In the genomic region with DNA sequence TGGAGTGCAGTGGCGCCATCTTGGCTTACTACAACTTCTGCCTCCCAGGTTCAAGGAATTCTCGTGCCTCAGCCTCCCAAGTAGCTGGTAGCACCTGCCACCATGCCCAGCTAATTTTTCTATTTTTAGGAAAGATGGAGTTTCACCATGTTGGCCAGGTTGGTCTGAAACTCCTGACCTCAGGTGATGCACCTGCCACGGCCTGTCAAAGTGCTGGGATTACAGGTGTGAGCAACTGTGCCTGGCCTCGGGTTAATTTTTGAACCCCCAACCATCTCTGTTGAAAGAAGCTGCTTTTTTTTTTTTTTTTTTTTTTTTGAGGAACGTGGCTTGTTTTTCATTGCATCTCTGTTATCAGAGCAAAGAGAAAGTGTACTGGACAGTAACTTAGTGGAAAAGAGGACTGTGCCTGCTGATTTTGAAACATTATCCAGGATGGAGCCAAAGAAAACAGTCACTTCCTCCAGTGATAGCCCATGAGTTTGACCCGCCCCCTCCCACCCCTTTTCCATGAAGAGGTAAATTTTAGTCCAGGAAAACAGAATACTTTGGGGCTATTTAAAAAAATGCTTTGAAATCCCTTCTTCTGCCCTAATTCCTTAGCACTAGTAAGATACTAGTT, we compare ENCODE assay signal across 15 cellular contexts. TPM values are rescaled to one million over a fixed set of nuclear protein-coding genes. Genes with fewer than 3 reads are reported as not detected.
DNase-seq lines count a peak whose midpoint lies in the region; ATAC-seq and TF ChIP-seq lines count a peak whose summit lies in the region.
"Had no signal": no experiment of that assay in that cellular context is flagged by ENCODE, and none has a peak within 500 bp of the region (broad histone marks: within the 10 kb centered on the region; RNA-seq: fewer than 3 reads in every experiment).

No MANE protein-coding gene starts in this region.

- DNase-seq in LHCN-M2 (ENCODE audit: low read depth) (peak; percentile 55), caudate nucleus (lab: John Stamatoyannopoulos, UW) (no peak), kidney glomerular epithelial cell (lab: John Stamatoyannopoulos, UW) (peak; percentile 28), spleen (no peak), natural killer cell (no peak), superior temporal gyrus (ENCODE audit: extremely low spot score) (no peak)
- no peak for DNase-seq in activated T-helper 1 cell treated with anti-CD3 and anti-CD28 coated beads, Interleukin-12 subunit alpha, Interleukin-12 subunit beta, Interleukin-2, Interleukin-4 antibody, amounts not matched to agents 30 ng/mL and 10 ng/mL and 1 ng/mL, durations not matched to agents 14 hours and 24 hours and 36 hours (ENCODE audit: low spot score)
- DNase-seq: CD4-positive, alpha-beta memory T cell; NCI-H2171; nucleus accumbens had no signal

- H3K4me1 ChIP-seq in spleen = peaks cover 17 to 100% (median 77%) of the 10 kb centered on the region in 6 donors

- no peaks in the 10 kb centered on the region for H3K9me3 ChIP-seq in spleen

- peak overlapping the region in 1 of 2 donors; percentile 86 for H3K27ac Mint-ChIP-seq in natural killer cell
- no peak overlapping the region for H3K27ac Mint-ChIP-seq in activated T-helper 1 cell treated with anti-CD3 and anti-CD28 coated beads, Interleukin-12 subunit alpha, Interleukin-12 subunit beta, Interleukin-2, Interleukin-4 antibody, amounts not matched to agents 30 ng/mL and 10 ng/mL and 1 ng/mL, durations not matched to agents 14 hours and 24 hours and 36 hours
- H3K27ac Mint-ChIP-seq: T-helper 1 cell treated with Interleukin-12 subunit alpha and Interleukin-12 subunit beta and Interleukin-4 antibody, amounts not matched to agents 30 μg/mL and 1 μg/mL, for 36 hours had no signal

- H3K27me3 Mint-ChIP-seq in natural killer cell (ENCODE audit: low read depth in 2 of 2) = no peaks in the 10 kb centered on the region
- H3K27me3 Mint-ChIP-seq in activated T-helper 1 cell treated with anti-CD3 and anti-CD28 coated beads, Interleukin-12 subunit alpha, Interleukin-12 subunit beta, Interleukin-2, Interleukin-4 antibody, amounts not matched to agents 30 ng/mL and 10 ng/mL and 1 ng/mL, durations not matched to agents 14 hours and 24 hours and 36 hours (ENCODE audit: insufficient read depth) = no peaks in the 10 kb centered on the region
- H3K27me3 Mint-ChIP-seq: CD4-positive, alpha-beta memory T cell had no signal

- TF ChIP-seq POLR2A in spleen (IDR thresholded peaks at IDR 0.05) = no peak

- ATAC-seq in GM21737 (IDR thresholded peaks at IDR 0.05; ENCODE audit: unreplicated experiment) (no peak), natural killer cell (no peak)
- ATAC-seq: HCT116 had no signal

- H3K36me3 ChIP-seq in spleen = peaks cover 0 to 28% (median 0%) of the 10 kb centered on the region in 6 donors

- no peak overlapping the region for H3K4me3 Mint-ChIP-seq in natural killer cell
- H3K4me3 Mint-ChIP-seq in activated T-helper 1 cell treated with anti-CD3 and anti-CD28 coated beads, Interleukin-12 subunit alpha, Interleukin-12 subunit beta, Interleukin-2, Interleukin-4 antibody, amounts not matched to agents 30 ng/mL and 10 ng/mL and 1 ng/mL, durations not matched to agents 14 hours and 24 hours and 36 hours = no peak overlapping the region
- H3K4me3 Mint-ChIP-seq: T-helper 1 cell treated with Interleukin-12 subunit alpha and Interleukin-12 subunit beta and Interleukin-4 antibody, amounts not matched to agents 30 μg/mL and 1 μg/mL, for 36 hours had no signal

- 69 to 80% (median 76%) methylated on average over 6 of the region's 6 CpGs for WGBS in spleen, 5 donors

- H3K4me3 ChIP-seq in spleen = no peak overlapping the region

- no peaks in the 10 kb centered on the region for H3K27me3 ChIP-seq in spleen (replicated peaks in 1 of 7)

- intact Hi-C loops in spleen (cut with DNase I; ENCODE audit: low total_unique reads) (no loop called here), natural killer cell (cut with micrococcal nuclease) (no loop called here)
- intact Hi-C loops in activated T-helper 1 cell treated with anti-CD3 and anti-CD28 coated beads, Interleukin-12 subunit alpha, Interleukin-12 subunit beta, Interleukin-2, Interleukin-4 antibody, amounts not matched to agents 30 ng/mL and 10 ng/mL and 1 ng/mL, durations not matched to agents 14 hours and 24 hours and 36 hours (cut with micrococcal nuclease) = no loop called here

- H3K9me3 Mint-ChIP-seq in natural killer cell = no peaks in the 10 kb centered on the region
- no peaks in the 10 kb centered on the region for H3K9me3 Mint-ChIP-seq in activated T-helper 1 cell treated with anti-CD3 and anti-CD28 coated beads, Interleukin-12 subunit alpha, Interleukin-12 subunit beta, Interleukin-2, Interleukin-4 antibody, amounts not matched to agents 30 ng/mL and 10 ng/mL and 1 ng/mL, durations not matched to agents 14 hours and 24 hours and 36 hours
- H3K9me3 Mint-ChIP-seq: activated T-helper 2 cell treated with anti-CD3 and anti-CD28 coated beads, Interferon-gamma antibody, Interleukin-2, Interleukin-4, amounts not matched to agents 10 μg/mL and 5 μg/mL and 100 μg/mL, durations not matched to agents 14 hours and 24 hours and 36 hours; CD4-positive, alpha-beta memory T cell; T-helper 1 cell treated with Interleukin-12 subunit alpha and Interleukin-12 subunit beta and Interleukin-4 antibody, amounts not matched to agents 30 μg/mL and 1 μg/mL, for 36 hours had no signal

- TF ChIP-seq CTCF in spleen (IDR thresholded peaks at IDR 0.05 in 8 of 11, conservative IDR thresholded peaks at IDR 0.05 in 3 of 11) (no peak), natural killer cell (IDR thresholded peaks at IDR 0.05) (no peak)

- H3K27ac ChIP-seq in caudate nucleus (ENCODE audit: low read depth, low read length) (peak overlapping the region; percentile 81), spleen (peak overlapping the region in 7 of 8 donors; percentile 48 to 85 (median 69))
- H3K27ac ChIP-seq: HL-60 had no signal

- peaks cover 66 to 68% of the 10 kb centered on the region in 2 donors for H3K4me1 Mint-ChIP-seq in natural killer cell
- peaks cover 23% of the 10 kb centered on the region for H3K4me1 Mint-ChIP-seq in activated T-helper 1 cell treated with anti-CD3 and anti-CD28 coated beads, Interleukin-12 subunit alpha, Interleukin-12 subunit beta, Interleukin-2, Interleukin-4 antibody, amounts not matched to agents 30 ng/mL and 10 ng/mL and 1 ng/mL, durations not matched to agents 14 hours and 24 hours and 36 hours (ENCODE audit: low read depth)

- no peaks in the 10 kb centered on the region for H3K36me3 Mint-ChIP-seq in natural killer cell
- H3K36me3 Mint-ChIP-seq in activated T-helper 1 cell treated with anti-CD3 and anti-CD28 coated beads, Interleukin-12 subunit alpha, Interleukin-12 subunit beta, Interleukin-2, Interleukin-4 antibody, amounts not matched to agents 30 ng/mL and 10 ng/mL and 1 ng/mL, durations not matched to agents 14 hours and 24 hours and 36 hours (ENCODE audit: low read depth) = peaks cover 12% of the 10 kb centered on the region

RNA-seq across cellular contexts. Expression of a gene that starts 38.3 kb away (rescaled TPM):
- total RNA-seq in LHCN-M2 (2014; rRNA removed) (34.4 and 56.8 TPM in 2 replicates), spleen (100 to 1,000 TPM in 2 of 7 donors, 10 to 100 TPM in 5; 38.6 to 149 (median 55.4) TPM), natural killer cell (10 to 100 TPM; 34.6 to 48.4 (median 47.9) TPM)
- 44.9 TPM for polyA plus RNA-seq in LHCN-M2 (2012)
- polyA plus RNA-seq in spleen = 10 to 100 TPM; 15.9 to 24.1 (median 16.1) TPM
- total RNA-seq in activated T-helper 1 cell treated with anti-CD3 and anti-CD28 coated beads, Interleukin-12 subunit alpha, Interleukin-12 subunit beta, Interleukin-2, Interleukin-4 antibody, amounts not matched to agents 30 ng/mL and 10 ng/mL and 1 ng/mL, durations not matched to agents 14 hours and 24 hours and 36 hours = 19.4 and 20.0 TPM in 2 replicates

RNA-seq across cellular contexts. Expression of a gene that starts 55.2 kb away (rescaled TPM):
- not detected in 2 replicates for total RNA-seq in LHCN-M2 (2014; rRNA removed)
- polyA plus RNA-seq in LHCN-M2 (2012) = not detected
- total RNA-seq in spleen = 1 to 10 TPM in 1 of 7 donors, not detected in 6; 1.0 TPM
- under 1 TPM in 2 of 3 donors, not detected in 1; 0.20 to 0.30 TPM for polyA plus RNA-seq in spleen
- not detected for total RNA-seq in natural killer cell
- total RNA-seq in activated T-helper 1 cell treated with anti-CD3 and anti-CD28 coated beads, Interleukin-12 subunit alpha, Interleukin-12 subunit beta, Interleukin-2, Interleukin-4 antibody, amounts not matched to agents 30 ng/mL and 10 ng/mL and 1 ng/mL, durations not matched to agents 14 hours and 24 hours and 36 hours = not detected in 2 replicates
- total RNA-seq: activated T-helper 2 cell treated with anti-CD3 and anti-CD28 coated beads, Interferon-gamma antibody, Interleukin-2, Interleukin-4, amounts not matched to agents 10 μg/mL and 5 μg/mL and 100 μg/mL, durations not matched to agents 14 hours and 24 hours and 36 hours; CD4-positive, alpha-beta memory T cell had no signal
- polyA plus RNA-seq: CD4-positive, alpha-beta memory T cell had no signal

Comparison
In these comparisons a context has a peak if more than half of its experiments do, and no peak if none do; other contexts are left out.
1. DNase-seq: peak in LHCN-M2 (single experiment) and kidney glomerular epithelial cell (single experiment); none in caudate nucleus (0 of 61), spleen (single experiment), natural killer cell (single experiment), activated T-helper 1 cell treated with anti-CD3 and anti-CD28 coated beads, Interleukin-12 subunit alpha, Interleukin-12 subunit beta, Interleukin-2, Interleukin-4 antibody, amounts not matched to agents 30 ng/mL and 10 ng/mL and 1 ng/mL, durations not matched to agents 14 hours and 24 hours and 36 hours (single experiment) and superior temporal gyrus (single experiment).